ENCODE assay signal across 22 cellular contexts in genomic region chr3:107775958-107776357, GRCh38.
DNase-seq lines count a peak whose midpoint lies in the region; ATAC-seq and TF ChIP-seq lines count a peak whose summit lies in the region.
"Had no signal": no experiment of that assay in that cellular context is flagged by ENCODE, and none has a peak within 500 bp of the region (broad histone marks: within the 10 kb centered on the region; RNA-seq: fewer than 3 reads in every experiment).

No MANE protein-coding gene starts in this region.

- peak; percentile 81 for ATAC-seq in GM19025 (IDR thresholded peaks at IDR 0.05; ENCODE audit: low read depth, unreplicated experiment)
- ATAC-seq in HG02610 (IDR thresholded peaks at IDR 0.05; ENCODE audit: unreplicated experiment): no peak
- ATAC-seq: left lung, psoas muscle had no signal

- H3K4me1 ChIP-seq in OCI-LY3 (ENCODE audit: low read length) (peaks cover 34% of the 10 kb centered on the region), smooth muscle cell (ENCODE audit: low read depth) (no peaks in the 10 kb centered on the region), stomach (no peaks in the 10 kb centered on the region)
- H3K4me1 ChIP-seq: BLaER1, esophagus squamous epithelium, left lung, psoas muscle had no signal

- no peaks in the 10 kb centered on the region for H3K79me2 ChIP-seq in OCI-LY3 (ENCODE audit: low read length)
- H3K79me2 ChIP-seq in smooth muscle cell (ENCODE audit: low read depth): no peaks in the 10 kb centered on the region

- H3K4me3 ChIP-seq in OCI-LY3 (ENCODE audit: low read length): peak overlapping the region; percentile 37
- no peak overlapping the region for H3K4me3 ChIP-seq in smooth muscle cell
- H3K4me3 ChIP-seq in stomach: no peak overlapping the region
- H3K4me3 ChIP-seq: BLaER1, cardiac muscle cell, esophagus squamous epithelium, left lung, psoas muscle had no signal

- H3K27me3 ChIP-seq in OCI-LY3 (ENCODE audit: low read depth, low read length) (no peaks in the 10 kb centered on the region), smooth muscle cell (ENCODE audit: low read depth) (no peaks in the 10 kb centered on the region), stomach (no peaks in the 10 kb centered on the region)
- H3K27me3 ChIP-seq: BLaER1, cardiac muscle cell, esophagus squamous epithelium, left lung had no signal

- DNase-seq in Ammon's horn (ENCODE audit: low spot score): peak; percentile 44
- DNase-seq in NCI-H1694 treated with DMSO at 0.1 percent for 48 hours (lab: John Stamatoyannopoulos, UW): peak; percentile 56
- DNase-seq in smooth muscle cell (lab: John Stamatoyannopoulos, UW; ENCODE audit: unreplicated experiment): no peak
- DNase-seq in stomach: no peak
- DNase-seq in GM20000 (ENCODE audit: low spot score): no peak
- DNase-seq: activated B cell treated with CpG ODN at 0.5 μM for 24 hours, cortex of kidney, EL, esophagus squamous epithelium, hippocampal formation, KG1, left lung, mesendoderm, NCI-H774, nucleus accumbens, psoas muscle, Right ventricle myocardium superior had no signal

- TF ChIP-seq EP300 in stomach (IDR thresholded peaks at IDR 0.05): no peak

- H3K9me3 ChIP-seq in OCI-LY3 (ENCODE audit: insufficient read depth, low read length) (no peaks in the 10 kb centered on the region), smooth muscle cell (replicated peaks; ENCODE audit: low read depth) (no peaks in the 10 kb centered on the region), stomach (no peaks in the 10 kb centered on the region)
- H3K9me3 ChIP-seq: BLaER1, esophagus squamous epithelium, left lung, psoas muscle had no signal

- no peak for TF ChIP-seq POLR2A in stomach (IDR thresholded peaks at IDR 0.05)

- H3K27ac ChIP-seq in OCI-LY3 (ENCODE audit: low read length) (no peak overlapping the region; the same call in 1 of the 2 replicates), smooth muscle cell (ENCODE audit: low read depth) (no peak overlapping the region), stomach (no peak overlapping the region)
- H3K27ac ChIP-seq: BLaER1, cardiac muscle cell, esophagus squamous epithelium, left lung, psoas muscle had no signal

- no peaks in the 10 kb centered on the region for H4K20me1 ChIP-seq in OCI-LY3 (ENCODE audit: insufficient read depth, low read length)
- H4K20me1 ChIP-seq in smooth muscle cell (ENCODE audit: low read depth): no peaks in the 10 kb centered on the region
- H4K20me1 ChIP-seq: BLaER1 had no signal

- no peaks in the 10 kb centered on the region for H3F3A ChIP-seq in smooth muscle cell (ENCODE audit: low read depth)

- no peak overlapping the region for H2AFZ ChIP-seq in OCI-LY3 (ENCODE audit: low read depth, low read length)
- no peak overlapping the region for H2AFZ ChIP-seq in smooth muscle cell (ENCODE audit: low read depth)

- H3K36me3 ChIP-seq in OCI-LY3 (replicated peaks; ENCODE audit: low read depth, low read length): peaks cover 20% of the 10 kb centered on the region
- H3K36me3 ChIP-seq in smooth muscle cell (ENCODE audit: low read depth): no peaks in the 10 kb centered on the region
- peaks cover 8 to 69% (median 53%) of the 10 kb centered on the region in 4 donors for H3K36me3 ChIP-seq in stomach

- H3K9ac ChIP-seq in OCI-LY3 (ENCODE audit: low read length) (no peak overlapping the region), smooth muscle cell (ENCODE audit: low read depth) (no peak overlapping the region)
- H3K9ac ChIP-seq: BLaER1 had no signal

- H3K4me2 ChIP-seq in OCI-LY3 (ENCODE audit: low read length) (peak overlapping the region; percentile 61), smooth muscle cell (no peak overlapping the region)
- H3K4me2 ChIP-seq: BLaER1 had no signal

- whole genome bisulfite sequencing in smooth muscle cell (ENCODE audit: low lambda C conversion rate): 100% methylated on average over 1 of the region's 1 CpG
- 93 to 97% (median 95%) methylated on average over 1 of the region's 1 CpG for WGBS in stomach, 5 donors

- TF ChIP-seq CTCF in OCI-LY3 (IDR thresholded peaks at IDR 0.05; ENCODE audit: low read depth, low read length) (no peak), smooth muscle cell (IDR thresholded peaks at IDR 0.05; ENCODE audit: borderline replicate concordance, insufficient read depth, poor library complexity, severe bottlenecking) (no peak), stomach (IDR thresholded peaks at IDR 0.05) (no peak), GM20000 (IDR thresholded peaks at IDR 0.05; ENCODE audit: extremely low read depth, missing control alignments) (no peak)

- intact Hi-C loops in stomach (cut with DNase I; ENCODE audit: low total_unique reads): no loop called here

Comparison
In these comparisons a context has a peak if more than half of its experiments do, and no peak if none do; other contexts are left out.
1. DNase-seq: peak in Ammon's horn (single experiment) and NCI-H1694 treated with DMSO at 0.1 percent for 48 hours (single experiment); none in smooth muscle cell (single experiment), stomach (single experiment) and GM20000 (single experiment).